Comparison of ENCODE assay signal across 26 cellular contexts in the genomic region with DNA sequence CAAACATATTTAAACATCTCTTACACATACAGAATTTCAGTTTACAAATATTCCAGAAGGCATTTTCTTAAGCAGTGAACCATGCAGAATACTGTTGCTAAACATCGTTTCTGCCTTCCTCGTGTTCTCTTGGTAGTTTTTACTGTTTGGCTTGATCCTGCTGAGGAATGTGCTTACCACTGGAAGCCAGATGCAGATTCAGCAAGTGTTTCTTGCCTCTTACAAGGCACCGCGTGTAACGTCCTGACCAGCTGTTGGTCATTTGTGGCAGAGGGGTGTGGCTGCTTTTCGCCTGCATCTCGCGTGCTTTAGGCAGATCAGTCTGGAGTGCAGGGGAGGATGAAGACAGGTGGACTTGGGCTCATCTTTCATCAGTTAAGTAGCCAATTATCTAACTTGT. TPM values are rescaled to one million over a fixed set of nuclear protein-coding genes. Genes with fewer than 3 reads are reported as not detected.
A peak's percentile ranks its signal among the peaks of the same experiment; 100 is the strongest.
DNase-seq lines count a peak whose midpoint lies in the region; ATAC-seq and TF ChIP-seq lines count a peak whose summit lies in the region.
"Had no signal": no experiment of that assay in that cellular context is flagged by ENCODE, and none has a peak within 500 bp of the region (broad histone marks: within the 10 kb centered on the region; RNA-seq: fewer than 3 reads in every experiment).

No MANE protein-coding gene starts in this region.

- no peaks in the 10 kb centered on the region for H3K9me3 ChIP-seq in mammary epithelial cell (replicated peaks; ENCODE audit: insufficient read depth, low read length)
- H3K9me3 ChIP-seq: ascending aorta, HAP-1, tibial artery had no signal

- H3K79me2 ChIP-seq in mammary epithelial cell (ENCODE audit: insufficient read depth, low read length), result peaks cover 7% of the 10 kb centered on the region
- H3K79me2 ChIP-seq: parathyroid adenoma had no signal

- ATAC-seq in activated naive CD4-positive, alpha-beta T cell treated with anti-CD3 and anti-CD28 coated beads, Interleukin-2, amount 50 U/mL, for 72 hours, result no peak
- ATAC-seq in sciatic nerve, result no peak
- ATAC-seq in natural killer cell, result no peak
- ATAC-seq: activated CD8-positive, alpha-beta memory T cell treated with anti-CD3 and anti-CD28 coated beads, Interleukin-2, amount 10 ng/mL, durations not matched to agents 7 days and 5 days; stimulated activated naive CD8-positive, alpha-beta T cell treated with anti-CD3 and anti-CD28 coated beads, Interleukin-15, Interleukin-2, amounts not matched to agents 100 U/mL and 50 U/mL, for 24 hours had no signal

- CTCF ChIA-PET in mammary epithelial cell (lab: Charles Lee; ENCODE audit: low non-redundant PET), result no interaction called here

- TSS peak; percentile 36 for BruUV-seq in mammary epithelial cell (replicated peaks; lab: Mats Ljungman, UMichigan)

- H3K4me2 ChIP-seq in mammary epithelial cell (ENCODE audit: insufficient read depth, low read depth, low read length), result no peak overlapping the region

- TF ChIP-seq CTCF in HFFc6 (IDR thresholded peaks at IDR 0.05) (no peak), mammary epithelial cell (conservative IDR thresholded peaks at IDR 0.05 in 1 of 2, IDR thresholded peaks at IDR 0.05 in 1 of 2; ENCODE audit: extremely low read depth in 1 of 2, insufficient read depth in 1 of 2, low read depth in 1 of 2, low read length in 2 of 2) (no peak), natural killer cell (IDR thresholded peaks at IDR 0.05) (no peak)

- no peak overlapping the region for H3K4me3 Mint-ChIP-seq in HFFc6
- no peak overlapping the region for H3K4me3 Mint-ChIP-seq in natural killer cell
- H3K4me3 Mint-ChIP-seq: activated CD8-positive, alpha-beta memory T cell treated with anti-CD3 and anti-CD28 coated beads, Interleukin-2, amount 10 ng/mL, durations not matched to agents 7 days and 5 days; IgD-negative memory B cell; naive B cell had no signal

- dilution Hi-C loops in mammary epithelial cell (cut with HindIII; ENCODE audit: low sequenced_read_pairs), result no loop called here

- no peak overlapping the region for H3K4me3 ChIP-seq in mammary epithelial cell (replicated peaks in 1 of 3; ENCODE audit: insufficient read depth in 1 of 3, low read depth in 2 of 3, low read length in 3 of 3)
- H3K4me3 ChIP-seq: ascending aorta, HAP-1, tibial artery had no signal

- H3K27me3 Mint-ChIP-seq in HFFc6 (ENCODE audit: insufficient read depth) (peaks cover 6% of the 10 kb centered on the region), natural killer cell (ENCODE audit: low read depth in 2 of 2) (no peaks in the 10 kb centered on the region)
- H3K27me3 Mint-ChIP-seq: activated CD8-positive, alpha-beta memory T cell treated with anti-CD3 and anti-CD28 coated beads, Interleukin-2, amount 10 ng/mL, durations not matched to agents 7 days and 5 days; IgD-negative memory B cell; naive B cell had no signal

- H3K36me3 Mint-ChIP-seq in activated naive CD4-positive, alpha-beta T cell treated with anti-CD3 and anti-CD28 coated beads, Interleukin-2, amount 50 U/mL, for 72 hours, result peaks cover 1 to 31% of the 10 kb centered on the region in 2 donors
- H3K36me3 Mint-ChIP-seq in HFFc6 (ENCODE audit: low read depth) (peaks cover 47% of the 10 kb centered on the region), natural killer cell (peaks cover 15% of the 10 kb centered on the region)

- no peak for DNase-seq in activated naive CD4-positive, alpha-beta T cell treated with anti-CD3 and anti-CD28 coated beads, Interleukin-2, amount 50 U/mL, for 72 hours (ENCODE audit: low spot score in 2 of 2)
- no peak for DNase-seq in activated naive CD4-positive, alpha-beta T cell treated with Interleukin-2 at 50 U/mL for 16 hours
- no peak for DNase-seq in HFFc6
- DNase-seq in mammary epithelial cell, result no peak
- DNase-seq in sciatic nerve (ENCODE audit: low spot score), result peak; percentile 45
- DNase-seq in mucosa of gallbladder (ENCODE audit: low spot score), result no peak
- DNase-seq in natural killer cell, result no peak
- no peak for DNase-seq in SHP77 (lab: John Stamatoyannopoulos, UW)
- DNase-seq: activated CD8-positive, alpha-beta memory T cell treated with anti-CD3 and anti-CD28 coated beads, Interleukin-2, amount 10 ng/mL, durations not matched to agents 7 days and 5 days; activated gamma-delta T cell; COR-L47; effector CD8-positive, alpha-beta T cell; hippocampal formation; islet precursor cell; MM.1S; naive B cell; NCI-H774; stimulated activated CD4-positive, alpha-beta T cell treated with anti-CD3 and anti-CD28 coated beads, Interleukin-2, amount 100 ng/mL, for 24 hours; stimulated activated naive CD8-positive, alpha-beta T cell treated with anti-CD3 and anti-CD28 coated beads, Interleukin-15, Interleukin-2, amounts not matched to agents 100 U/mL and 50 U/mL, for 24 hours; T-helper 9 cell; tibial artery had no signal

- H4K20me1 ChIP-seq in mammary epithelial cell (ENCODE audit: insufficient read depth, low read length), result no peaks in the 10 kb centered on the region

- intact Hi-C loops in mammary epithelial cell (cut with micrococcal nuclease), result no loop called here
- intact Hi-C loops in sciatic nerve (cut with DNase I), result no loop called here
- intact Hi-C loops in natural killer cell (cut with micrococcal nuclease), result no loop called here

- H3K36me3 ChIP-seq in mammary epithelial cell (ENCODE audit: insufficient read depth, low read length), result peaks cover 31% of the 10 kb centered on the region

- H3K27ac Mint-ChIP-seq in activated naive CD4-positive, alpha-beta T cell treated with anti-CD3 and anti-CD28 coated beads, Interleukin-2, amount 50 U/mL, for 72 hours, result peak overlapping the region; percentile 9 to 60
- H3K27ac Mint-ChIP-seq in HFFc6, result peak overlapping the region; percentile 53; the same call in 1 of the 2 replicates
- H3K27ac Mint-ChIP-seq in natural killer cell, result no peak overlapping the region
- H3K27ac Mint-ChIP-seq: activated CD8-positive, alpha-beta memory T cell treated with anti-CD3 and anti-CD28 coated beads, Interleukin-2, amount 10 ng/mL, durations not matched to agents 7 days and 5 days had no signal

- H3K9ac ChIP-seq in mammary epithelial cell (ENCODE audit: insufficient read depth, low read length), result no peak overlapping the region
- H3K9ac ChIP-seq: parathyroid adenoma had no signal

- H3K27ac ChIP-seq in mammary epithelial cell (ENCODE audit: insufficient read depth, low read depth, low read length), result no peak overlapping the region
- H3K27ac ChIP-seq: ascending aorta, HL-60, parathyroid adenoma, tibial artery had no signal

- no peaks in the 10 kb centered on the region for H3K27me3 ChIP-seq in mammary epithelial cell (ENCODE audit: insufficient read depth, low read length)
- H3K27me3 ChIP-seq: ascending aorta, tibial artery had no signal

- H2AFZ ChIP-seq in mammary epithelial cell (ENCODE audit: low read depth, low read length), result no peak overlapping the region
- H2AFZ ChIP-seq: parathyroid adenoma had no signal

- H3K9me3 Mint-ChIP-seq in activated naive CD4-positive, alpha-beta T cell treated with anti-CD3 and anti-CD28 coated beads, Interleukin-2, amount 50 U/mL, for 72 hours, result no peaks in the 10 kb centered on the region
- H3K9me3 Mint-ChIP-seq in HFFc6 (no peaks in the 10 kb centered on the region), natural killer cell (no peaks in the 10 kb centered on the region)
- H3K9me3 Mint-ChIP-seq: IgD-negative memory B cell, naive B cell had no signal

- H3K4me1 Mint-ChIP-seq in HFFc6 (ENCODE audit: low read depth) (peaks cover 14% of the 10 kb centered on the region; the same call in 1 of the 2 replicates), natural killer cell (peaks cover 0 to 5% of the 10 kb centered on the region in 2 donors)

- peaks cover 9% of the 10 kb centered on the region for H3K4me1 ChIP-seq in mammary epithelial cell (ENCODE audit: insufficient read depth, low read length)
- H3K4me1 ChIP-seq: ascending aorta, HAP-1, parathyroid adenoma, tibial artery had no signal

- in situ Hi-C loops in mammary epithelial cell (cut with MboI; ENCODE audit: low sequenced_read_pairs in 2 of 2), result no loop called here

- 89% methylated on average over 7 of the region's 8 CpGs for WGBS in mammary epithelial cell (ENCODE audit: low coverage, missing lambda C conversion rate)

RNA-seq across cellular contexts. Expression of gene EIF2B1, which starts 12.4 kb away (rescaled TPM):
- 10 to 100 TPM; 63.3 to 70.9 TPM for total RNA-seq in activated naive CD4-positive, alpha-beta T cell treated with anti-CD3 and anti-CD28 coated beads, Interleukin-2, amount 50 U/mL, for 72 hours
- 10 to 100 TPM; 48.7 to 51.9 (median 50.3) TPM for total RNA-seq in HFFc6 (2021; fragmentation: NEBNext Ultra II Directional; extraction: Animal tissue kit (Norgen Biotek cat#: 25700))
- total RNA-seq in mammary epithelial cell (10 to 100 TPM; 32.0 to 42.5 TPM), sciatic nerve (37.1 TPM), mucosa of gallbladder (41.9 TPM), natural killer cell (10 to 100 TPM; 50.5 to 55.7 (median 51.0) TPM)
- 29.6 TPM for polyA plus RNA-seq in mammary epithelial cell
- polyA minus RNA-seq in mammary epithelial cell, result 11.9 TPM

RNA-seq across cellular contexts. Expression of gene GTF2H3, which starts 12.5 kb away (rescaled TPM):
- 10 to 100 TPM; 35.2 to 58.3 TPM for total RNA-seq in activated naive CD4-positive, alpha-beta T cell treated with anti-CD3 and anti-CD28 coated beads, Interleukin-2, amount 50 U/mL, for 72 hours
- total RNA-seq in HFFc6 (2021; fragmentation: NEBNext Ultra II Directional; extraction: Animal tissue kit (Norgen Biotek cat#: 25700)), result 10 to 100 TPM; 34.9 to 47.5 (median 43.0) TPM
- total RNA-seq in mammary epithelial cell, result 10 to 100 TPM; 58.7 to 64.9 TPM
- polyA plus RNA-seq in mammary epithelial cell, result 46.4 TPM
- 38.3 TPM for polyA minus RNA-seq in mammary epithelial cell
- total RNA-seq in sciatic nerve, result 20.4 TPM
- 18.2 TPM for total RNA-seq in mucosa of gallbladder
- total RNA-seq in natural killer cell, result 10 to 100 TPM; 12.8 to 21.3 (median 21.2) TPM

RNA-seq across cellular contexts. Expression of gene DDX55, which starts 19.2 kb away (rescaled TPM):
- total RNA-seq in activated naive CD4-positive, alpha-beta T cell treated with anti-CD3 and anti-CD28 coated beads, Interleukin-2, amount 50 U/mL, for 72 hours, result 10 to 100 TPM; 40.8 to 57.4 TPM
- 10 to 100 TPM; 13.4 to 18.4 (median 14.3) TPM for total RNA-seq in HFFc6 (2021; fragmentation: NEBNext Ultra II Directional; extraction: Animal tissue kit (Norgen Biotek cat#: 25700))
- total RNA-seq in mammary epithelial cell (10 to 100 TPM; 19.5 to 25.8 TPM), sciatic nerve (22.6 TPM), mucosa of gallbladder (12.7 TPM), natural killer cell (10 to 100 TPM; 25.9 to 42.7 (median 41.5) TPM)
- polyA plus RNA-seq in mammary epithelial cell, result 21.6 TPM
- 16.5 TPM for polyA minus RNA-seq in mammary epithelial cell

RNA-seq across cellular contexts. Expression of gene TMED2, which starts 36.7 kb away (rescaled TPM):
- total RNA-seq in activated naive CD4-positive, alpha-beta T cell treated with anti-CD3 and anti-CD28 coated beads, Interleukin-2, amount 50 U/mL, for 72 hours, result 100 to 1,000 TPM; 102 to 129 TPM
- 100 to 1,000 TPM; 383 to 448 (median 405) TPM for total RNA-seq in HFFc6 (2021; fragmentation: NEBNext Ultra II Directional; extraction: Animal tissue kit (Norgen Biotek cat#: 25700))
- total RNA-seq in mammary epithelial cell, result 100 to 1,000 TPM; 276 to 316 TPM
- 136 TPM for polyA plus RNA-seq in mammary epithelial cell
- 83.8 TPM for polyA minus RNA-seq in mammary epithelial cell
- 127 TPM for total RNA-seq in sciatic nerve
- total RNA-seq in mucosa of gallbladder, result 258 TPM
- 100 to 1,000 TPM; 107 to 134 (median 113) TPM for total RNA-seq in natural killer cell

RNA-seq across cellular contexts. Expression of gene TCTN2, which starts 49.8 kb away (rescaled TPM):
- total RNA-seq in activated naive CD4-positive, alpha-beta T cell treated with anti-CD3 and anti-CD28 coated beads, Interleukin-2, amount 50 U/mL, for 72 hours, result 1 to 10 TPM; 4.3 to 6.6 TPM
- total RNA-seq in HFFc6 (2021; fragmentation: NEBNext Ultra II Directional; extraction: Animal tissue kit (Norgen Biotek cat#: 25700)), result 10 to 100 TPM in 1 of 6 experiments, 1 to 10 TPM in 5; 6.5 to 11.2 (median 9.5) TPM
- total RNA-seq in mammary epithelial cell (10 to 100 TPM in 1 of 2 donors, 1 to 10 TPM in 1; 8.8 to 19.2 TPM), sciatic nerve (14.0 TPM), mucosa of gallbladder (15.2 TPM), natural killer cell (1 to 10 TPM; 3.2 to 7.3 (median 4.6) TPM)
- 9.7 TPM for polyA plus RNA-seq in mammary epithelial cell
- 34.8 TPM for polyA minus RNA-seq in mammary epithelial cell

Comparison
In these comparisons a context has a peak if more than half of its experiments do, and no peak if none do; other contexts are left out.
1. H3K27ac Mint-ChIP-seq: peak in activated naive CD4-positive, alpha-beta T cell treated with anti-CD3 and anti-CD28 coated beads, Interleukin-2, amount 50 U/mL, for 72 hours (2 of 2) and HFFc6 (single experiment); none in natural killer cell (0 of 2).